In genomic region chr7:135160098-135160857, GRCh38 we compare ENCODE assay signal across 1 cellular context.
A peak's percentile ranks its signal among the peaks of the same experiment; 100 is the strongest.
TF ChIP-seq lines count a peak whose summit lies in the region.

No MANE protein-coding gene starts in this region.

TF ChIP-seq in K562, 482 proteins besides CTCF, POLR2A, EP300 and RAD21 (continued from another document and continues in another):
- TF ChIP-seq, protein P1, sequence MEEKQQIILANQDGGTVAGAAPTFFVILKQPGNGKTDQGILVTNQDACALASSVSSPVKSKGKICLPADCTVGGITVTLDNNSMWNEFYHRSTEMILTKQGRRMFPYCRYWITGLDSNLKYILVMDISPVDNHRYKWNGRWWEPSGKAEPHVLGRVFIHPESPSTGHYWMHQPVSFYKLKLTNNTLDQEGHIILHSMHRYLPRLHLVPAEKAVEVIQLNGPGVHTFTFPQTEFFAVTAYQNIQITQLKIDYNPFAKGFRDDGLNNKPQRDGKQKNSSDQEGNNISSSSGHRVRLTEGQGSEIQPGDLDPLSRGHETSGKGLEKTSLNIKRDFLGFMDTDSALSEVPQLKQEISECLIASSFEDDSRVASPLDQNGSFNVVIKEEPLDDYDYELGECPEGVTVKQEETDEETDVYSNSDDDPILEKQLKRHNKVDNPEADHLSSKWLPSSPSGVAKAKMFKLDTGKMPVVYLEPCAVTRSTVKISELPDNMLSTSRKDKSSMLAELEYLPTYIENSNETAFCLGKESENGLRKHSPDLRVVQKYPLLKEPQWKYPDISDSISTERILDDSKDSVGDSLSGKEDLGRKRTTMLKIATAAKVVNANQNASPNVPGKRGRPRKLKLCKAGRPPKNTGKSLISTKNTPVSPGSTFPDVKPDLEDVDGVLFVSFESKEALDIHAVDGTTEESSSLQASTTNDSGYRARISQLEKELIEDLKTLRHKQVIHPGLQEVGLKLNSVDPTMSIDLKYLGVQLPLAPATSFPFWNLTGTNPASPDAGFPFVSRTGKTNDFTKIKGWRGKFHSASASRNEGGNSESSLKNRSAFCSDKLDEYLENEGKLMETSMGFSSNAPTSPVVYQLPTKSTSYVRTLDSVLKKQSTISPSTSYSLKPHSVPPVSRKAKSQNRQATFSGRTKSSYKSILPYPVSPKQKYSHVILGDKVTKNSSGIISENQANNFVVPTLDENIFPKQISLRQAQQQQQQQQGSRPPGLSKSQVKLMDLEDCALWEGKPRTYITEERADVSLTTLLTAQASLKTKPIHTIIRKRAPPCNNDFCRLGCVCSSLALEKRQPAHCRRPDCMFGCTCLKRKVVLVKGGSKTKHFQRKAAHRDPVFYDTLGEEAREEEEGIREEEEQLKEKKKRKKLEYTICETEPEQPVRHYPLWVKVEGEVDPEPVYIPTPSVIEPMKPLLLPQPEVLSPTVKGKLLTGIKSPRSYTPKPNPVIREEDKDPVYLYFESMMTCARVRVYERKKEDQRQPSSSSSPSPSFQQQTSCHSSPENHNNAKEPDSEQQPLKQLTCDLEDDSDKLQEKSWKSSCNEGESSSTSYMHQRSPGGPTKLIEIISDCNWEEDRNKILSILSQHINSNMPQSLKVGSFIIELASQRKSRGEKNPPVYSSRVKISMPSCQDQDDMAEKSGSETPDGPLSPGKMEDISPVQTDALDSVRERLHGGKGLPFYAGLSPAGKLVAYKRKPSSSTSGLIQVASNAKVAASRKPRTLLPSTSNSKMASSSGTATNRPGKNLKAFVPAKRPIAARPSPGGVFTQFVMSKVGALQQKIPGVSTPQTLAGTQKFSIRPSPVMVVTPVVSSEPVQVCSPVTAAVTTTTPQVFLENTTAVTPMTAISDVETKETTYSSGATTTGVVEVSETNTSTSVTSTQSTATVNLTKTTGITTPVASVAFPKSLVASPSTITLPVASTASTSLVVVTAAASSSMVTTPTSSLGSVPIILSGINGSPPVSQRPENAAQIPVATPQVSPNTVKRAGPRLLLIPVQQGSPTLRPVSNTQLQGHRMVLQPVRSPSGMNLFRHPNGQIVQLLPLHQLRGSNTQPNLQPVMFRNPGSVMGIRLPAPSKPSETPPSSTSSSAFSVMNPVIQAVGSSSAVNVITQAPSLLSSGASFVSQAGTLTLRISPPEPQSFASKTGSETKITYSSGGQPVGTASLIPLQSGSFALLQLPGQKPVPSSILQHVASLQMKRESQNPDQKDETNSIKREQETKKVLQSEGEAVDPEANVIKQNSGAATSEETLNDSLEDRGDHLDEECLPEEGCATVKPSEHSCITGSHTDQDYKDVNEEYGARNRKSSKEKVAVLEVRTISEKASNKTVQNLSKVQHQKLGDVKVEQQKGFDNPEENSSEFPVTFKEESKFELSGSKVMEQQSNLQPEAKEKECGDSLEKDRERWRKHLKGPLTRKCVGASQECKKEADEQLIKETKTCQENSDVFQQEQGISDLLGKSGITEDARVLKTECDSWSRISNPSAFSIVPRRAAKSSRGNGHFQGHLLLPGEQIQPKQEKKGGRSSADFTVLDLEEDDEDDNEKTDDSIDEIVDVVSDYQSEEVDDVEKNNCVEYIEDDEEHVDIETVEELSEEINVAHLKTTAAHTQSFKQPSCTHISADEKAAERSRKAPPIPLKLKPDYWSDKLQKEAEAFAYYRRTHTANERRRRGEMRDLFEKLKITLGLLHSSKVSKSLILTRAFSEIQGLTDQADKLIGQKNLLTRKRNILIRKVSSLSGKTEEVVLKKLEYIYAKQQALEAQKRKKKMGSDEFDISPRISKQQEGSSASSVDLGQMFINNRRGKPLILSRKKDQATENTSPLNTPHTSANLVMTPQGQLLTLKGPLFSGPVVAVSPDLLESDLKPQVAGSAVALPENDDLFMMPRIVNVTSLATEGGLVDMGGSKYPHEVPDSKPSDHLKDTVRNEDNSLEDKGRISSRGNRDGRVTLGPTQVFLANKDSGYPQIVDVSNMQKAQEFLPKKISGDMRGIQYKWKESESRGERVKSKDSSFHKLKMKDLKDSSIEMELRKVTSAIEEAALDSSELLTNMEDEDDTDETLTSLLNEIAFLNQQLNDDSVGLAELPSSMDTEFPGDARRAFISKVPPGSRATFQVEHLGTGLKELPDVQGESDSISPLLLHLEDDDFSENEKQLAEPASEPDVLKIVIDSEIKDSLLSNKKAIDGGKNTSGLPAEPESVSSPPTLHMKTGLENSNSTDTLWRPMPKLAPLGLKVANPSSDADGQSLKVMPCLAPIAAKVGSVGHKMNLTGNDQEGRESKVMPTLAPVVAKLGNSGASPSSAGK (IDR thresholded peaks at IDR 0.05): peak; percentile 53
- TF ChIP-seq LEF1 (IDR thresholded peaks at IDR 0.05): peak; percentile 85
- no peak for TF ChIP-seq TAF15 (IDR thresholded peaks at IDR 0.05; ENCODE audit: low read depth, low read length)
- no peak for TF ChIP-seq REST (CRISPR knock-in tag; IDR thresholded peaks at IDR 0.05; ENCODE audit: low read depth)
- TF ChIP-seq ZNF263 (CRISPR knock-in tag; IDR thresholded peaks at IDR 0.05; ENCODE audit: borderline replicate concordance): no peak
- TF ChIP-seq FOSL1 (tag; conservative IDR thresholded peaks at IDR 0.05): peak; percentile 95
- no peak for TF ChIP-seq GTF2E2 (tag; IDR thresholded peaks at IDR 0.05)
- no peak for TF ChIP-seq PML (IDR thresholded peaks at IDR 0.05; ENCODE audit: low read length)
- no peak for TF ChIP-seq SIN3B (IDR thresholded peaks at IDR 0.05; ENCODE audit: low read depth)
- 0 out of 2 replicates have a peak, but pooled peaks have one; percentile 71 for TF ChIP-seq SMARCA5 (IDR thresholded peaks at IDR 0.05)
- TF ChIP-seq ZNF76 (CRISPR knock-in tag; IDR thresholded peaks at IDR 0.05; ENCODE audit: borderline replicate concordance): peak; percentile 45; the same call in 1 of the 2 replicates
- 0 out of 2 replicates have a peak, but pooled peaks have one; percentile 17 for TF ChIP-seq TOE1 (IDR thresholded peaks at IDR 0.05; ENCODE audit: borderline replicate concordance)
- no peak for TF ChIP-seq TOE1 (CRISPR knock-in tag; IDR thresholded peaks at IDR 0.05; ENCODE audit: borderline replicate concordance, low read depth)
- TF ChIP-seq ZNF239 (CRISPR knock-in tag; IDR thresholded peaks at IDR 0.05): peak; percentile 73
- TF ChIP-seq KLF1 (tag; IDR thresholded peaks at IDR 0.05): no peak
- TF ChIP-seq E2F5 (CRISPR knock-in tag; IDR thresholded peaks at IDR 0.05): no peak
- no peak for TF ChIP-seq SMAD1 (IDR thresholded peaks at IDR 0.05; ENCODE audit: low read depth, low read length, partially characterized antibody)
- TF ChIP-seq, protein P2, sequence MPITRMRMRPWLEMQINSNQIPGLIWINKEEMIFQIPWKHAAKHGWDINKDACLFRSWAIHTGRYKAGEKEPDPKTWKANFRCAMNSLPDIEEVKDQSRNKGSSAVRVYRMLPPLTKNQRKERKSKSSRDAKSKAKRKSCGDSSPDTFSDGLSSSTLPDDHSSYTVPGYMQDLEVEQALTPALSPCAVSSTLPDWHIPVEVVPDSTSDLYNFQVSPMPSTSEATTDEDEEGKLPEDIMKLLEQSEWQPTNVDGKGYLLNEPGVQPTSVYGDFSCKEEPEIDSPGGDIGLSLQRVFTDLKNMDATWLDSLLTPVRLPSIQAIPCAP (CRISPR knock-in tag; IDR thresholded peaks at IDR 0.05; ENCODE audit: borderline replicate concordance): no peak
- 0 out of 2 replicates have a peak, but pooled peaks have one; percentile 20 for TF ChIP-seq TARDBP (IDR thresholded peaks at IDR 0.05)
- no peak for TF ChIP-seq SUPT5H (IDR thresholded peaks at IDR 0.05)
- 0 out of 2 replicates have a peak, but pooled peaks have one; percentile 36 for TF ChIP-seq ZNF830 (CRISPR knock-in tag; IDR thresholded peaks at IDR 0.05)
- TF ChIP-seq ZBTB49 (CRISPR knock-in tag; IDR thresholded peaks at IDR 0.05; ENCODE audit: borderline replicate concordance): no peak
- no peak for TF ChIP-seq BRCA1 (IDR thresholded peaks at IDR 0.05)
- TF ChIP-seq BRCA1 (CRISPR knock-in tag; IDR thresholded peaks at IDR 0.05): no peak
- no peak for TF ChIP-seq DNMT1 (IDR thresholded peaks at IDR 0.05)
- TF ChIP-seq ZNF316 (IDR thresholded peaks at IDR 0.05): peak; percentile 98
- peak; percentile 51 for TF ChIP-seq GABPA (tag; conservative IDR thresholded peaks at IDR 0.05; ENCODE audit: low read depth)
- TF ChIP-seq TEAD1 (CRISPR knock-in tag; IDR thresholded peaks at IDR 0.05): peak in 1 of 2 experiments; percentile 74; a peak in 2 of 4 replicates
- TF ChIP-seq MXD1 (CRISPR knock-in tag; IDR thresholded peaks at IDR 0.05; ENCODE audit: borderline replicate concordance, poor library complexity, severe bottlenecking): no peak
- no peak for TF ChIP-seq U2AF2 (optimal IDR thresholded peaks at IDR 0.05; ENCODE audit: low read depth, low read length)
- TF ChIP-seq, protein P3, sequence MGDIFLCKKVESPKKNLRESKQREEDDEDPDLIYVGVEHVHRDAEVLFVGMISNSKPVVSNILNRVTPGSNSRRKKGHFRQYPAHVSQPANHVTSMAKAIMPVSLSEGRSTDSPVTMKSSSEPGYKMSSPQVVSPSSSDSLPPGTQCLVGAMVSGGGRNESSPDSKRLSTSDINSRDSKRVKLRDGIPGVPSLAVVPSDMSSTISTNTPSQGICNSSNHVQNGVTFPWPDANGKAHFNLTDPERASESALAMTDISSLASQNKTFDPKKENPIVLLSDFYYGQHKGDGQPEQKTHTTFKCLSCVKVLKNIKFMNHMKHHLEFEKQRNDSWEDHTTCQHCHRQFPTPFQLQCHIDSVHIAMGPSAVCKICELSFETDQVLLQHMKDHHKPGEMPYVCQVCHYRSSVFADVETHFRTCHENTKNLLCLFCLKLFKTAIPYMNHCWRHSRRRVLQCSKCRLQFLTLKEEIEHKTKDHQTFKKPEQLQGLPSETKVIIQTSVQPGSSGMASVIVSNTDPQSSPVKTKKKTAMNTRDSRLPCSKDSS (IDR thresholded peaks at IDR 0.05; ENCODE audit: low read depth, partially characterized antibody): no peak
- peak; percentile 7; the same call in 1 of the 2 replicates for TF ChIP-seq ZBTB26 (CRISPR knock-in tag; IDR thresholded peaks at IDR 0.05)
- no peak for TF ChIP-seq ID3 (CRISPR knock-in tag; IDR thresholded peaks at IDR 0.05)
- TF ChIP-seq ID3 (tag; IDR thresholded peaks at IDR 0.05): peak; percentile 88
- TF ChIP-seq KDM1A (IDR thresholded peaks at IDR 0.05): peak; percentile 75 to 85
- no peak for TF ChIP-seq RBM39 (optimal IDR thresholded peaks at IDR 0.05; ENCODE audit: low read depth, low read length)
- peak; percentile 89 for TF ChIP-seq SMAD4 (CRISPR knock-in tag; conservative IDR thresholded peaks at IDR 0.05)
- TF ChIP-seq NONO (IDR thresholded peaks at IDR 0.05; ENCODE audit: low read depth in 2 of 2, low read length in 1 of 2): peak in 1 of 2 experiments; percentile 73; a peak in 2 of 4 replicates
- no peak for TF ChIP-seq ZNF253 (CRISPR knock-in tag; conservative IDR thresholded peaks at IDR 0.05)
